Comparison of ENCODE assay signal across 27 cellular contexts in genomic region chr12:126797525-126797924, GRCh38.
"Had no signal": no experiment of that assay in that cellular context is flagged by ENCODE, and none has a peak within 500 bp of the region (broad histone marks: within the 10 kb centered on the region; RNA-seq: fewer than 3 reads in every experiment).

No MANE protein-coding gene starts in this region.

- H3K4me3 ChIP-seq: colonic mucosa, coronary artery, dorsolateral prefrontal cortex, esophagus squamous epithelium, gastrocnemius medialis, gastroesophageal sphincter, heart left ventricle, heart right ventricle had no signal

- ATAC-seq: effector memory CD8-positive, alpha-beta T cell; esophagus mucosa; foreskin keratinocyte; gastrocnemius medialis; gastroesophageal sphincter; heart left ventricle; heart right ventricle had no signal

- DNase-seq: colonic mucosa; cortex of kidney; dermis blood vessel endothelial cell; dorsolateral prefrontal cortex; effector CD4-positive, alpha-beta T cell; effector CD8-positive, alpha-beta T cell; effector memory CD4-positive, alpha-beta T cell; effector memory CD8-positive, alpha-beta T cell; erythroblast; esophagus squamous epithelium; foreskin fibroblast; foreskin keratinocyte; foreskin melanocyte; gastrocnemius medialis; glutamatergic neuron; head of caudate nucleus; heart left ventricle; heart right ventricle had no signal

- H3K27ac Mint-ChIP-seq: dendritic cell treated with granulocyte-macrophage colony-stimulating factor and Interleukin-4, amounts not matched to agents 40 ng/mL and 50 ng/mL, for 4 days; effector memory CD8-positive, alpha-beta T cell had no signal

- H3K9me3 ChIP-seq: colonic mucosa, esophagus squamous epithelium, gastrocnemius medialis, gastroesophageal sphincter, heart left ventricle, heart right ventricle had no signal

- H3K27me3 Mint-ChIP-seq: dendritic cell treated with granulocyte-macrophage colony-stimulating factor and Interleukin-4, amounts not matched to agents 40 ng/mL and 50 ng/mL, for 4 days; effector memory CD8-positive, alpha-beta T cell had no signal

- H3K27ac ChIP-seq: colonic mucosa, coronary artery, dorsolateral prefrontal cortex, epithelial cell of prostate, esophagus squamous epithelium, foreskin keratinocyte, gastrocnemius medialis, gastroesophageal sphincter, heart left ventricle, heart right ventricle had no signal

- H3K9me3 Mint-ChIP-seq: dendritic cell treated with granulocyte-macrophage colony-stimulating factor and Interleukin-4, amounts not matched to agents 40 ng/mL and 50 ng/mL, for 4 days; effector memory CD8-positive, alpha-beta T cell had no signal

- H3K36me3 ChIP-seq: colonic mucosa, esophagus squamous epithelium, gastrocnemius medialis, gastroesophageal sphincter, heart left ventricle, heart right ventricle had no signal

- H3K4me3 Mint-ChIP-seq: dendritic cell treated with granulocyte-macrophage colony-stimulating factor and Interleukin-4, amounts not matched to agents 40 ng/mL and 50 ng/mL, for 4 days; effector memory CD8-positive, alpha-beta T cell had no signal

- H3K27me3 ChIP-seq: colonic mucosa, dorsolateral prefrontal cortex, esophagus squamous epithelium, foreskin keratinocyte, gastrocnemius medialis, heart right ventricle had no signal

- H3K4me1 ChIP-seq: colonic mucosa, esophagus squamous epithelium, foreskin keratinocyte, gastrocnemius medialis, gastroesophageal sphincter, heart left ventricle, heart right ventricle had no signal

- FAIRE-seq: colon, endometrium, endothelial cell of umbilical vein, frontal cortex had no signal
